In genomic region chr22:44540756-44541670, GRCh38 we compare ENCODE assay signal across 16 cellular contexts.
"Had no signal": no experiment of that assay in that cellular context is flagged by ENCODE, and none has a peak within 500 bp of the region (broad histone marks: within the 10 kb centered on the region; RNA-seq: fewer than 3 reads in every experiment).

No MANE protein-coding gene starts in this region.

- H3K27ac ChIP-seq: cardiac muscle cell, esophagus squamous epithelium, left lung, skin epidermis, tibial artery had no signal

- FAIRE-seq: astrocyte, colon, frontal cortex, keratinocyte had no signal

- DNase-seq: activated CD4-positive, alpha-beta T cell treated with anti-CD3 and anti-CD28 coated beads, Interleukin-2, amount 50 U/mL, for 48 hours; activated CD4-positive, CD25-positive, alpha-beta regulatory T cell treated with anti-CD3 and anti-CD28 coated beads, Interleukin-2, amount 50 U/mL, for 72 hours; activated CD8-positive, alpha-beta memory T cell treated with anti-CD3 and anti-CD28 coated beads, Interleukin-2, amount 10 ng/mL, durations not matched to agents 7 days and 5 days; activated gamma-delta T cell; activated naive CD8-positive, alpha-beta T cell treated with anti-CD3 and anti-CD28 coated beads, Interleukin-2, amount 50 U/mL, for 24 hours; activated T-cell treated with anti-CD3 and anti-CD28 coated beads, Interleukin-2, amount 50 U/mL, for 24 hours; esophagus squamous epithelium; left lung had no signal

- H3K4me1 ChIP-seq: left lung had no signal

- ATAC-seq: activated CD8-positive, alpha-beta memory T cell treated with anti-CD3 and anti-CD28 coated beads, Interleukin-2, amount 10 ng/mL, durations not matched to agents 7 days and 5 days; activated naive CD8-positive, alpha-beta T cell treated with anti-CD3 and anti-CD28 coated beads, Interleukin-2, amount 50 U/mL, for 24 hours; left lung; natural killer cell treated with Interleukin-12 subunit alpha and Interleukin-12 subunit beta and Interleukin-15 and Interleukin-18, amount 100 ng/mL, for 72 hours had no signal

- H3K4me3 ChIP-seq: cardiac muscle cell, esophagus squamous epithelium, left lung, skin epidermis, tibial artery had no signal

- H3K9me3 ChIP-seq: esophagus squamous epithelium, left lung, tibial artery had no signal

- H3K36me3 ChIP-seq: cardiac muscle cell, esophagus squamous epithelium, left lung, tibial artery had no signal
